ENCODE assay signal across 18 cellular contexts in genomic region chr16:3127745-3128144, GRCh38. TPM values are rescaled to one million over a fixed set of nuclear protein-coding genes. Genes with fewer than 3 reads are reported as not detected.
DNase-seq lines count a peak whose midpoint lies in the region; ATAC-seq lines count a peak whose summit lies in the region.
"Had no signal": no experiment of that assay in that cellular context is flagged by ENCODE, and none has a peak within 500 bp of the region (broad histone marks: within the 10 kb centered on the region; RNA-seq: fewer than 3 reads in every experiment).

No MANE protein-coding gene starts in this region.

- H3K9me3 Mint-ChIP-seq in activated CD4-positive, alpha-beta T cell treated with anti-CD3 and anti-CD28 coated beads for 36 hours (ENCODE audit: low read depth) = no peaks in the 10 kb centered on the region
- H3K9me3 Mint-ChIP-seq in activated T-helper 2 cell treated with anti-CD3 and anti-CD28 coated beads, Interferon-gamma antibody, Interleukin-2, Interleukin-4, amounts not matched to agents 10 μg/mL and 5 μg/mL and 100 μg/mL, durations not matched to agents 14 hours and 24 hours and 36 hours = no peaks in the 10 kb centered on the region
- H3K9me3 Mint-ChIP-seq in naive thymus-derived CD4-positive, alpha-beta T cell = no peaks in the 10 kb centered on the region

- peaks cover 0 to 6% (median 0%) of the 10 kb centered on the region in 3 experiments for H3K36me3 ChIP-seq in naive thymus-derived CD4-positive, alpha-beta T cell (ENCODE audit: control insufficient read depth in 2 of 3, insufficient read depth in 3 of 3, low read length in 3 of 3)

- no peak overlapping the region for H3K4me3 ChIP-seq in naive thymus-derived CD4-positive, alpha-beta T cell (ENCODE audit: low read length)
- H3K4me3 ChIP-seq: SK-N-MC, upper lobe of left lung had no signal

- no peaks in the 10 kb centered on the region for H3K27me3 ChIP-seq in naive thymus-derived CD4-positive, alpha-beta T cell (ENCODE audit: control insufficient read depth in 2 of 2, insufficient read depth in 2 of 2, low read length in 2 of 2)
- H3K27me3 ChIP-seq: upper lobe of left lung had no signal

- H3K36me3 Mint-ChIP-seq in activated CD4-positive, alpha-beta T cell treated with anti-CD3 and anti-CD28 coated beads for 36 hours (ENCODE audit: low read depth) = peaks cover 23% of the 10 kb centered on the region
- H3K36me3 Mint-ChIP-seq in activated T-helper 2 cell treated with anti-CD3 and anti-CD28 coated beads, Interferon-gamma antibody, Interleukin-2, Interleukin-4, amounts not matched to agents 10 μg/mL and 5 μg/mL and 100 μg/mL, durations not matched to agents 14 hours and 24 hours and 36 hours (ENCODE audit: low read depth) = peaks cover 37% of the 10 kb centered on the region
- H3K36me3 Mint-ChIP-seq in naive thymus-derived CD4-positive, alpha-beta T cell = peaks cover 0 to 23% (median 3%) of the 10 kb centered on the region in 5 donors

- H3K4me3 Mint-ChIP-seq in activated CD4-positive, alpha-beta T cell treated with anti-CD3 and anti-CD28 coated beads for 36 hours = no peak overlapping the region
- peak overlapping the region; percentile 68 for H3K4me3 Mint-ChIP-seq in activated T-helper 2 cell treated with anti-CD3 and anti-CD28 coated beads, Interferon-gamma antibody, Interleukin-2, Interleukin-4, amounts not matched to agents 10 μg/mL and 5 μg/mL and 100 μg/mL, durations not matched to agents 14 hours and 24 hours and 36 hours (ENCODE audit: low read depth)
- H3K4me3 Mint-ChIP-seq in naive thymus-derived CD4-positive, alpha-beta T cell = peak overlapping the region; percentile 25 to 95 (median 62)

- no peaks in the 10 kb centered on the region for H3K27me3 Mint-ChIP-seq in activated CD4-positive, alpha-beta T cell treated with anti-CD3 and anti-CD28 coated beads for 36 hours
- H3K27me3 Mint-ChIP-seq in activated T-helper 2 cell treated with anti-CD3 and anti-CD28 coated beads, Interferon-gamma antibody, Interleukin-2, Interleukin-4, amounts not matched to agents 10 μg/mL and 5 μg/mL and 100 μg/mL, durations not matched to agents 14 hours and 24 hours and 36 hours (ENCODE audit: low read depth) = no peaks in the 10 kb centered on the region
- H3K27me3 Mint-ChIP-seq in naive thymus-derived CD4-positive, alpha-beta T cell = no peaks in the 10 kb centered on the region

- peaks cover 24 to 36% of the 10 kb centered on the region in 2 donors for H3K4me1 ChIP-seq in naive thymus-derived CD4-positive, alpha-beta T cell (ENCODE audit: control insufficient read depth in 2 of 2, insufficient read depth in 2 of 2, low read length in 2 of 2)

- H3K9me3 ChIP-seq in naive thymus-derived CD4-positive, alpha-beta T cell (ENCODE audit: control insufficient read depth in 2 of 3, low read length in 3 of 3) = no peaks in the 10 kb centered on the region
- H3K9me3 ChIP-seq: upper lobe of left lung had no signal

- CTCF ChIA-PET in activated CD4-positive, alpha-beta T cell treated with anti-CD3 and anti-CD28 coated beads for 36 hours (lab: Charles Lee) = interaction anchor here (0.6 to 8.7 kb wide), 12 partner anchors 21 to 122 kb away, joined by 3 to 125 read pairs (median 20); partner anchors contain the start of genes IL32 and ZSCAN10
- CTCF ChIA-PET in naive thymus-derived CD4-positive, alpha-beta T cell (lab: Charles Lee) = interaction anchor here (0.6 to 11.8 kb wide), 8 partner anchors 8 to 97 kb away, joined by 3 to 244 read pairs (median 18); partner anchors contain the start of genes IL32 and ZSCAN10

- POLR2A ChIA-PET in activated CD4-positive, alpha-beta T cell treated with anti-CD3 and anti-CD28 coated beads for 36 hours (lab: Charles Lee) = interaction anchor here (0.8 kb wide), 1 partner anchor 20 kb away, joined by 3 read pairs; no protein-coding TSS in a partner anchor
- POLR2A ChIA-PET in naive thymus-derived CD4-positive, alpha-beta T cell (lab: Charles Lee) = interaction anchor here (0.7 to 11.8 kb wide), 14 partner anchors 9 to 147 kb away, joined by 3 to 182 read pairs (median 12); partner anchors contain the start of genes IL32 and ZSCAN10

- peaks cover 46% of the 10 kb centered on the region for H3K4me1 Mint-ChIP-seq in activated CD4-positive, alpha-beta T cell treated with anti-CD3 and anti-CD28 coated beads for 36 hours
- H3K4me1 Mint-ChIP-seq in activated T-helper 2 cell treated with anti-CD3 and anti-CD28 coated beads, Interferon-gamma antibody, Interleukin-2, Interleukin-4, amounts not matched to agents 10 μg/mL and 5 μg/mL and 100 μg/mL, durations not matched to agents 14 hours and 24 hours and 36 hours (ENCODE audit: low read depth) = peaks cover 44% of the 10 kb centered on the region
- H3K4me1 Mint-ChIP-seq in naive thymus-derived CD4-positive, alpha-beta T cell = peaks cover 22 to 62% (median 56%) of the 10 kb centered on the region in 7 donors

- ATAC-seq in activated CD4-positive, alpha-beta T cell treated with anti-CD3 and anti-CD28 coated beads for 36 hours = no peak
- no peak for ATAC-seq in naive thymus-derived CD4-positive, alpha-beta T cell
- ATAC-seq: HepG2 had no signal

- intact Hi-C loops in activated CD4-positive, alpha-beta T cell treated with anti-CD3 and anti-CD28 coated beads for 36 hours (cut with DNase I, micrococcal nuclease) = no loop called here
- intact Hi-C loops in activated T-helper 2 cell treated with anti-CD3 and anti-CD28 coated beads, Interferon-gamma antibody, Interleukin-2, Interleukin-4, amounts not matched to agents 10 μg/mL and 5 μg/mL and 100 μg/mL, durations not matched to agents 14 hours and 24 hours and 36 hours (cut with micrococcal nuclease) = loop anchor here (10.0 kb wide), 1 partner anchor 103 kb away; the partner anchor contains the start of genes HCFC1R1, THOC6 and TNFRSF12A
- intact Hi-C loops in naive thymus-derived CD4-positive, alpha-beta T cell (cut with micrococcal nuclease) = no loop called here
- intact Hi-C loops in posterior vena cava (cut with DNase I) = no loop called here

- peak overlapping the region; percentile 21 for H3K27ac Mint-ChIP-seq in activated CD4-positive, alpha-beta T cell treated with anti-CD3 and anti-CD28 coated beads for 36 hours
- peak overlapping the region; percentile 67 for H3K27ac Mint-ChIP-seq in activated T-helper 2 cell treated with anti-CD3 and anti-CD28 coated beads, Interferon-gamma antibody, Interleukin-2, Interleukin-4, amounts not matched to agents 10 μg/mL and 5 μg/mL and 100 μg/mL, durations not matched to agents 14 hours and 24 hours and 36 hours
- peak overlapping the region in 5 of 9 donors; percentile 15 to 64 (median 56) for H3K27ac Mint-ChIP-seq in naive thymus-derived CD4-positive, alpha-beta T cell

- DNase-seq in activated CD4-positive, alpha-beta T cell treated with anti-CD3 and anti-CD28 coated beads for 36 hours = no peak
- DNase-seq in activated CD4-positive, alpha-beta T cell treated with anti-CD3 and anti-CD28 coated beads, Interleukin-2, amount 50 U/mL, for 48 hours = no peak
- DNase-seq in NCI-H187 treated with DMSO at 0.1 percent for 48 hours (lab: John Stamatoyannopoulos, UW) (peak; percentile 56), activated gamma-delta T cell treated with Interleukin-2 at 50 U/mL for 16 hours (no peak), posterior vena cava (ENCODE audit: low spot score) (no peak)
- no peak for DNase-seq in activated T-helper 2 cell treated with anti-CD3 and anti-CD28 coated beads, Interferon-gamma antibody, Interleukin-2, Interleukin-4, amounts not matched to agents 10 μg/mL and 5 μg/mL and 100 μg/mL, durations not matched to agents 14 hours and 24 hours and 36 hours (ENCODE audit: low spot score)
- no peak for DNase-seq in naive thymus-derived CD4-positive, alpha-beta T cell
- DNase-seq in activated effector memory CD4-positive, alpha-beta T cell treated with anti-CD3 and anti-CD28 coated beads, Interleukin-2, amount 50 U/mL, for 16 hours = no peak
- DNase-seq: activated CD4-positive, alpha-beta T cell treated with anti-CD3 and anti-CD28 coated beads for 4 hours; amniotic stem cell; DMS53; midbrain; NCI-H1092 treated with DMSO at 0.1 percent for 48 hours; upper lobe of left lung had no signal

- H3K27ac ChIP-seq in naive thymus-derived CD4-positive, alpha-beta T cell (ENCODE audit: low read depth, low read length) = no peak overlapping the region
- H3K27ac ChIP-seq: SK-N-MC, upper lobe of left lung had no signal

RNA-seq across cellular contexts. Expression of gene ZNF213, which starts 7.1 kb away (rescaled TPM):
- 1 to 10 TPM; 7.6 to 8.3 TPM for total RNA-seq in activated CD4-positive, alpha-beta T cell treated with anti-CD3 and anti-CD28 coated beads for 36 hours
- 9.1 and 9.3 TPM in 2 replicates for total RNA-seq in activated T-helper 2 cell treated with anti-CD3 and anti-CD28 coated beads, Interferon-gamma antibody, Interleukin-2, Interleukin-4, amounts not matched to agents 10 μg/mL and 5 μg/mL and 100 μg/mL, durations not matched to agents 14 hours and 24 hours and 36 hours
- 10 to 100 TPM in 3 of 5 experiments, 1 to 10 TPM in 2; 3.8 to 14.0 (median 11.8) TPM for total RNA-seq in naive thymus-derived CD4-positive, alpha-beta T cell
- 1 to 10 TPM; 1.7 to 3.4 TPM for polyA plus RNA-seq in naive thymus-derived CD4-positive, alpha-beta T cell
- total RNA-seq in posterior vena cava = 10 to 100 TPM in 1 of 2 donors, 1 to 10 TPM in 1; 8.3 to 10.2 TPM

RNA-seq across cellular contexts. Expression of gene ZNF205, which starts 15.4 kb away (rescaled TPM):
- under 1 TPM; 0.21 to 0.32 TPM for total RNA-seq in activated CD4-positive, alpha-beta T cell treated with anti-CD3 and anti-CD28 coated beads for 36 hours
- 0.09 and 0.18 TPM in 2 replicates for total RNA-seq in activated T-helper 2 cell treated with anti-CD3 and anti-CD28 coated beads, Interferon-gamma antibody, Interleukin-2, Interleukin-4, amounts not matched to agents 10 μg/mL and 5 μg/mL and 100 μg/mL, durations not matched to agents 14 hours and 24 hours and 36 hours
- total RNA-seq in naive thymus-derived CD4-positive, alpha-beta T cell = under 1 TPM in 1 of 5 experiments, not detected in 4; 0.29 TPM
- under 1 TPM in 1 of 2 donors, not detected in 1; 0.09 TPM for polyA plus RNA-seq in naive thymus-derived CD4-positive, alpha-beta T cell
- 1 to 10 TPM; 7.6 to 8.3 TPM for total RNA-seq in posterior vena cava

RNA-seq across cellular contexts. Expression of gene ZSCAN10, which starts 28.7 kb away (rescaled TPM):
- under 1 TPM; 0.11 to 0.30 TPM for total RNA-seq in activated CD4-positive, alpha-beta T cell treated with anti-CD3 and anti-CD28 coated beads for 36 hours
- total RNA-seq in activated T-helper 2 cell treated with anti-CD3 and anti-CD28 coated beads, Interferon-gamma antibody, Interleukin-2, Interleukin-4, amounts not matched to agents 10 μg/mL and 5 μg/mL and 100 μg/mL, durations not matched to agents 14 hours and 24 hours and 36 hours = not detected in 2 replicates
- under 1 TPM in 3 of 5 experiments, not detected in 2; 0.22 to 0.61 (median 0.29) TPM for total RNA-seq in naive thymus-derived CD4-positive, alpha-beta T cell
- under 1 TPM in 1 of 2 donors, not detected in 1; 0.35 TPM for polyA plus RNA-seq in naive thymus-derived CD4-positive, alpha-beta T cell
- total RNA-seq in posterior vena cava = not detected
- total RNA-seq: HepG2, pulmonary artery endothelial cell had no signal
- polyA plus RNA-seq: AG04450, HepG2 had no signal
